15 cellular contexts compared by ENCODE assay signal in the genomic region with DNA sequence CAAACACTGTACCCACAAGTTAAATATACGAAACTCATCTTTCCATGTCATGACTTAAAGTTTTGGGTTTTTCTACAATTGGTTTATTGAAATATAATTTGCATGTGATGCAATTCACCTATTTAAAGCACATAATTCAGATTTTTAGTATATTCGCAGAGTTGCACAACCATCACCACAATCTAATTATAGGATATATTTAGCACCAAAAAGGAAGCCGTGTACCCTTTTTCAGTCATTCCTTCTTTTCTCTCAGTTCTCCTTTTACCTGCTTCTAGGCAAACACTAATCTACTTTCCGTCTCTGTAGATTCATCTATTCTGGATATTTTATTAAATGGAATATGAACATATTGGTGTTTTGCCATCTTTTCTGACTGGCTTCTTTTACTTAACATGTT.
"Had no signal": no experiment of that assay in that cellular context is flagged by ENCODE, and none has a peak within 500 bp of the region (broad histone marks: within the 10 kb centered on the region; RNA-seq: fewer than 3 reads in every experiment).

No MANE protein-coding gene starts in this region.

- H3K4me3 ChIP-seq: esophagus squamous epithelium, heart right ventricle, left ventricle myocardium inferior, psoas muscle, suprapubic skin had no signal

- H3K27me3 ChIP-seq: esophagus squamous epithelium, heart right ventricle, suprapubic skin had no signal

- ATAC-seq: activated CD8-positive, alpha-beta T cell treated with anti-CD3 and anti-CD28 coated beads, Interleukin-2, amount 10 ng/mL, durations not matched to agents 7 days and 5 days; sciatic nerve; stimulated activated naive B cell treated with anti-CD40 and anti-IgM and Interleukin-4, amounts not matched to agents 10 μg/mL and 1 μg/mL and 100 μg/mL, for 72 hours had no signal

- FAIRE-seq: frontal cortex had no signal

- H3K36me3 ChIP-seq: esophagus squamous epithelium, heart right ventricle, left ventricle myocardium inferior, suprapubic skin, WERI-Rb-1 had no signal

- H3K4me1 ChIP-seq: heart right ventricle, psoas muscle had no signal

- H3K27ac ChIP-seq: heart right ventricle, left ventricle myocardium inferior, psoas muscle, suprapubic skin, WERI-Rb-1 had no signal

- H3K9me3 ChIP-seq: esophagus squamous epithelium, heart right ventricle, left ventricle myocardium inferior, psoas muscle, suprapubic skin had no signal

- DNase-seq: activated CD4-positive, alpha-beta T cell treated with anti-CD3 and anti-CD28 coated beads for 4 hours; activated CD8-positive, alpha-beta T cell treated with anti-CD3 and anti-CD28 coated beads, Interleukin-2, amount 10 ng/mL, durations not matched to agents 7 days and 5 days; activated naive CD4-positive, alpha-beta T cell treated with anti-CD3 and anti-CD28 coated beads for 36 hours; esophagus squamous epithelium; heart right ventricle; islet precursor cell; left ventricle myocardium inferior; occipital lobe; psoas muscle; stimulated activated CD4-positive, alpha-beta T cell treated with anti-CD3 and anti-CD28 coated beads, Interleukin-2, amount 100 ng/mL, for 24 hours; stimulated activated naive B cell treated with anti-CD40 and anti-IgM and Interleukin-4, amounts not matched to agents 10 μg/mL and 1 μg/mL and 100 μg/mL, for 72 hours; WERI-Rb-1 had no signal
